In the genomic region with DNA sequence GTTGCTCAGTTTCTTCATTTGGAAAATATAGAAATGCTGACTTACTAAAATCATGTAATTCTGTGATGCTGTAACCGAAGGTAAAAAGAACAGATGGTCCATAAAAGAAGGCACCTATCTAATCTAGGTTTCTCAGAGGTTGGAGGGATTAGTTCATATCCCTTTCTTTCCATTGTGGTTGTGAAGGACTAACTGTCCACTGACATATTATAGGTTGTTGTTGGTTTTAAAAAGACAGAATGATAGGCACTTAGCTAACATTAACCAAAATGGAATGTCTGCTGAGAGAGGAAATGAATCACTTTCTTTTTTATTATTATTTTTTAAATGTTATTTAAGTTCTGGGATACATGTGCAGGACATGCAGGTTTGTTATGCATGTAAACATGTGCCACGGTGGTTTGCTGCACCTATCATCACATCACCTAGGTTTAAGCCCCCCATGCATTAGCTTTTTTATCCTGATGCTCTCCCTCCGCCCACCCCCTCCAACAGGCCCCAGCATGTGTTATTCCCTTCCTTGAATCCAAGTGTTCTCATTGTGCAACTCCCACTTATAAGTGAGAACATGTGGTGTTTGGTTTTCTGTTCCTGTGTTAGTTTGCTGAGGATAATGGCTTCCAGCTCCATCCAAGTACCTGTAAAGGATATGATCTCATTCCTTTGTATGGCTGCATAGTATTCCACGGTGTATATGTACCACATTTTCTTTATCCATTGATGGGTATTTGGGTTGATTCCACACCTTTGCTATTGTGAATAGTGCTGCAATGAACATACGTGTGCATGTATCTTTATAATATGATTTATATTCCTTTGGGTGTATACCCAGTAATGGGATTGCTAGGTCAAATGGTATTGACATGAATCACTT, we compare ENCODE assay signal across 20 cellular contexts. TPM values are rescaled to one million over a fixed set of nuclear protein-coding genes. Genes with fewer than 3 reads are reported as not detected.
A peak's percentile ranks its signal among the peaks of the same experiment; 100 is the strongest.
DNase-seq lines count a peak whose midpoint lies in the region; FAIRE-seq and TF ChIP-seq lines count a peak whose summit lies in the region.
"Had no signal": no experiment of that assay in that cellular context is flagged by ENCODE, and none has a peak within 500 bp of the region (broad histone marks: within the 10 kb centered on the region; RNA-seq: fewer than 3 reads in every experiment).

No MANE protein-coding gene starts in this region.

- peaks cover 18% of the 10 kb centered on the region for H3K9me3 Mint-ChIP-seq in activated naive CD8-positive, alpha-beta T cell treated with anti-CD3 and anti-CD28 coated beads for 36 hours

- H4K20me1 ChIP-seq in endothelial cell of umbilical vein (replicated peaks; ENCODE audit: control insufficient read depth, extremely low read depth, insufficient read depth, low read length) = no peaks in the 10 kb centered on the region

- H3K9ac ChIP-seq in endothelial cell of umbilical vein (replicated peaks; ENCODE audit: extremely low read depth, insufficient read depth, low read length) = peak overlapping the region; percentile 65

- TF ChIP-seq POLR2A in endothelial cell of umbilical vein (IDR thresholded peaks at IDR 0.05; ENCODE audit: low read depth, low read length) = no peak

- no peaks in the 10 kb centered on the region for H3K36me3 ChIP-seq in endothelial cell of umbilical vein (ENCODE audit: control insufficient read depth in 2 of 2, extremely low read depth in 1 of 2, insufficient read depth in 2 of 2, low read length in 2 of 2)
- H3K36me3 ChIP-seq: thoracic aorta had no signal

- CTCF ChIA-PET in endothelial cell of umbilical vein (lab: Charles Lee) = interaction anchor here (0.7 to 1.2 kb wide), 3 partner anchors 148 to 269 kb away, joined by 3 read pairs; no protein-coding TSS in a partner anchor

- FAIRE-seq in endothelial cell of umbilical vein (lab: Jason Lieb, UNC) = peak; percentile 55

- BruUV-seq in endothelial cell of umbilical vein (replicated peaks; lab: Mats Ljungman, UMichigan) = no TSS peak

- no peaks in the 10 kb centered on the region for H3K27me3 ChIP-seq in endothelial cell of umbilical vein (ENCODE audit: control insufficient read depth in 2 of 2, insufficient read depth in 2 of 2, low read length in 2 of 2)

- H3K4me1 ChIP-seq in endothelial cell of umbilical vein (ENCODE audit: control insufficient read depth, extremely low read depth, insufficient read depth, low read length) = peaks cover 12% of the 10 kb centered on the region

- no peaks in the 10 kb centered on the region for H3K9me3 ChIP-seq in endothelial cell of umbilical vein (replicated peaks; ENCODE audit: control insufficient read depth, insufficient read depth, low read length)

- peaks cover 4% of the 10 kb centered on the region for H3K36me3 Mint-ChIP-seq in activated naive CD8-positive, alpha-beta T cell treated with anti-CD3 and anti-CD28 coated beads for 36 hours
- H3K36me3 Mint-ChIP-seq: WTC11 had no signal

- peak overlapping the region; percentile 82 for H3K27ac ChIP-seq in endothelial cell of umbilical vein (ENCODE audit: insufficient read depth, low read depth, low read length)
- H3K27ac ChIP-seq: skin epidermis, thoracic aorta had no signal

- TF ChIP-seq CTCF in endothelial cell of umbilical vein (IDR thresholded peaks at IDR 0.05; ENCODE audit: extremely low read depth in 1 of 2, insufficient read depth in 1 of 2, low read depth in 1 of 2, low read length in 2 of 2) = no peak

- no peak overlapping the region for H3K4me3 ChIP-seq in endothelial cell of umbilical vein (replicated peaks in 1 of 3; ENCODE audit: insufficient read depth in 1 of 3, low read depth in 1 of 3, low read length in 3 of 3)
- H3K4me3 ChIP-seq: skin epidermis, thoracic aorta had no signal

- POLR2A ChIA-PET in endothelial cell of umbilical vein (lab: Charles Lee) = no interaction called here

- peak overlapping the region; percentile 31 for H2AFZ ChIP-seq in endothelial cell of umbilical vein (ENCODE audit: low read depth, low read length)

- H3K4me1 Mint-ChIP-seq in activated naive CD8-positive, alpha-beta T cell treated with anti-CD3 and anti-CD28 coated beads for 36 hours = no peaks in the 10 kb centered on the region
- H3K4me1 Mint-ChIP-seq: activated T-helper 17 cell treated with anti-CD3 and anti-CD28 coated beads, Interleukin-2, amount 50 U/mL, for 72 hours; WTC11 had no signal

- no peak overlapping the region for H3K27ac Mint-ChIP-seq in activated naive CD8-positive, alpha-beta T cell treated with anti-CD3 and anti-CD28 coated beads for 36 hours
- H3K27ac Mint-ChIP-seq: activated T-helper 17 cell treated with anti-CD3 and anti-CD28 coated beads, Interleukin-2, amount 50 U/mL, for 72 hours; nephron; WTC11 had no signal

- no peak overlapping the region for H3K4me3 Mint-ChIP-seq in activated naive CD8-positive, alpha-beta T cell treated with anti-CD3 and anti-CD28 coated beads for 36 hours
- H3K4me3 Mint-ChIP-seq: activated T-helper 17 cell treated with anti-CD3 and anti-CD28 coated beads, Interleukin-2, amount 50 U/mL, for 72 hours; nephron; WTC11 had no signal

- peak overlapping the region; percentile 83 for H3K4me2 ChIP-seq in endothelial cell of umbilical vein (ENCODE audit: insufficient read depth, low read length)

- peak; percentile 16 for DNase-seq in GM04504 (ENCODE audit: low read depth)
- peak; percentile 49 for DNase-seq in NCI-H524 treated with DMSO at 0.1 percent for 48 hours (lab: John Stamatoyannopoulos, UW)
- peak; percentile 81 for DNase-seq in endothelial cell of umbilical vein (ENCODE audit: low read depth, low spot score)
- peak; percentile 64 for DNase-seq in renal cortical epithelial cell (ENCODE audit: low read depth)
- DNase-seq in NCI-H2107 (lab: John Stamatoyannopoulos, UW) = no peak
- no peak for DNase-seq in GOT3 (lab: John Stamatoyannopoulos, UW)
- no peak for DNase-seq in iPS-NIHi11 (ENCODE audit: low spot score)
- DNase-seq in activated naive CD8-positive, alpha-beta T cell treated with anti-CD3 and anti-CD28 coated beads for 36 hours = no peak
- DNase-seq: amniotic stem cell, cortex of kidney, head of caudate nucleus, posterior cingulate gyrus, Right ventricle myocardium superior had no signal

- H3K79me2 ChIP-seq in endothelial cell of umbilical vein (ENCODE audit: control insufficient read depth, insufficient read depth, low read length) = no peaks in the 10 kb centered on the region

- H3K27me3 Mint-ChIP-seq in activated naive CD8-positive, alpha-beta T cell treated with anti-CD3 and anti-CD28 coated beads for 36 hours = peaks cover 24% of the 10 kb centered on the region

- H3K9me1 ChIP-seq in endothelial cell of umbilical vein (replicated peaks; ENCODE audit: control insufficient read depth, extremely low read depth, insufficient read depth, low read length) = no peaks in the 10 kb centered on the region

- dilution Hi-C loops in endothelial cell of umbilical vein (cut with MboI; ENCODE audit: extremely low pct_ligation_motif_present, low sequenced_read_pairs) = no loop called here

- intact Hi-C loops in endothelial cell of umbilical vein (cut with micrococcal nuclease) = no loop called here

TF ChIP-seq in endothelial cell of umbilical vein, 7 proteins besides CTCF, POLR2A, EP300 and RAD21:
- TF ChIP-seq POLR2AphosphoS5 (IDR thresholded peaks at IDR 0.05; ENCODE audit: insufficient read depth, low read depth, low read length) = peak; percentile 28
- no peak for TF ChIP-seq MAX (IDR thresholded peaks at IDR 0.05; ENCODE audit: insufficient read depth, insufficient read length)
- peak; percentile 68 for TF ChIP-seq JUN (IDR thresholded peaks at IDR 0.05; ENCODE audit: borderline replicate concordance, insufficient read depth, insufficient read length, low read depth)
- TF ChIP-seq FOS (IDR thresholded peaks at IDR 0.05; ENCODE audit: borderline replicate concordance, insufficient read depth, low read length) = peak; percentile 67
- no peak for TF ChIP-seq EZH2 (IDR thresholded peaks at IDR 0.05; ENCODE audit: borderline replicate concordance, low read depth, low read length, severe bottlenecking)

RNA-seq across cellular contexts. Expression of gene ALDH1A2, which starts 45.8 kb away (rescaled TPM):
- total RNA-seq in endothelial cell of umbilical vein (11.7 and 34.9 TPM in 2 replicates), renal cortical epithelial cell (23.1 and 26.8 TPM in 2 replicates)
- polyA plus RNA-seq in endothelial cell of umbilical vein = 14.8 and 16.3 TPM in 2 replicates
- polyA plus RNA-seq in endothelial cell of umbilical vein (2011; cell fraction: cytosol; rRNA removed) = 16.9 and 19.0 TPM in 2 replicates
- 20.0 and 21.5 TPM in 2 replicates for polyA plus RNA-seq in endothelial cell of umbilical vein (2011; cell fraction: nucleus; rRNA removed)
- 7.6 and 27.2 TPM in 2 replicates for polyA plus RNA-seq in endothelial cell of umbilical vein (2012)
- 26.4 and 32.6 TPM in 2 replicates for polyA minus RNA-seq in endothelial cell of umbilical vein
- not detected for polyA minus RNA-seq in endothelial cell of umbilical vein (2011; cell fraction: cytosol; rRNA and poly(A)+ RNA removed)
- 18.4 and 19.8 TPM in 2 replicates for polyA minus RNA-seq in endothelial cell of umbilical vein (2011; cell fraction: nucleus; rRNA and poly(A)+ RNA removed)
- under 1 TPM; 0.35 to 0.90 TPM for total RNA-seq in activated naive CD8-positive, alpha-beta T cell treated with anti-CD3 and anti-CD28 coated beads for 36 hours
- total RNA-seq: H4; T-helper 1 cell treated with Interleukin-12 subunit alpha and Interleukin-12 subunit beta and Interleukin-4 antibody, amounts not matched to agents 30 ng/mL and 1 ng/mL, for 36 hours had no signal

Comparison
In these comparisons a context has a peak if more than half of its experiments do, and no peak if none do; other contexts are left out.
1. DNase-seq: peak in GM04504 (single experiment), NCI-H524 treated with DMSO at 0.1 percent for 48 hours (single experiment), endothelial cell of umbilical vein (single experiment) and renal cortical epithelial cell (single experiment); none in NCI-H2107 (single experiment), GOT3 (single experiment), iPS-NIHi11 (single experiment) and activated naive CD8-positive, alpha-beta T cell treated with anti-CD3 and anti-CD28 coated beads for 36 hours (single experiment).